Comparison of ENCODE assay signal across 1 cellular context in genomic region chr3:190092250-190092649, GRCh38.
A peak's percentile ranks its signal among the peaks of the same experiment; 100 is the strongest.
TF ChIP-seq lines count a peak whose summit lies in the region.

No MANE protein-coding gene starts in this region.

TF ChIP-seq in endothelial cell of umbilical vein, 7 proteins besides CTCF, POLR2A, EP300 and RAD21 (continued from another document):
- TF ChIP-seq JUN (IDR thresholded peaks at IDR 0.05; ENCODE audit: borderline replicate concordance, insufficient read depth, insufficient read length, low read depth): peak; percentile 66
- peak; percentile 72 for TF ChIP-seq FOS (IDR thresholded peaks at IDR 0.05; ENCODE audit: borderline replicate concordance, insufficient read depth, low read length)
